16 cellular contexts compared by ENCODE assay signal in genomic region chr2:186696337-186696736, GRCh38. TPM values are rescaled to one million over a fixed set of nuclear protein-coding genes. Genes with fewer than 3 reads are reported as not detected.
DNase-seq lines count a peak whose midpoint lies in the region; FAIRE-seq and TF ChIP-seq lines count a peak whose summit lies in the region.
"Had no signal": no experiment of that assay in that cellular context is flagged by ENCODE, and none has a peak within 500 bp of the region (broad histone marks: within the 10 kb centered on the region; RNA-seq: fewer than 3 reads in every experiment).

No MANE protein-coding gene starts in this region.

- peak overlapping the region; percentile 35 to 62 (median 40) for H3K4me3 Mint-ChIP-seq in nephron

- H3K4me2 ChIP-seq in DOHH2 (ENCODE audit: low read length): peak overlapping the region; percentile 70; the same call in 1 of the 2 replicates

- H3K4me1 Mint-ChIP-seq in nephron: peaks cover 34% of the 10 kb centered on the region

- peaks cover 16% of the 10 kb centered on the region for H3K4me1 ChIP-seq in DOHH2 (ENCODE audit: control insufficient read depth, low read length)
- H3K4me1 ChIP-seq: SJSA1 had no signal

- no peaks in the 10 kb centered on the region for H3K27me3 ChIP-seq in DOHH2 (ENCODE audit: control insufficient read depth, low read length)
- H3K27me3 ChIP-seq: SJSA1 had no signal

- H3K27ac Mint-ChIP-seq in nephron: no peak overlapping the region

- CTCF ChIA-PET in HEK293T (lab: Yijun Ruan, JAX): interaction anchor here (0.6 kb wide), 1 partner anchor 238 kb away, joined by 3 read pairs; no protein-coding TSS in a partner anchor

- H3K79me2 ChIP-seq in DOHH2 (ENCODE audit: control insufficient read depth, low read length): peaks cover 12% of the 10 kb centered on the region

- no peaks in the 10 kb centered on the region for H3K9me3 ChIP-seq in DOHH2 (ENCODE audit: control insufficient read depth, insufficient read depth, low read length)
- H3K9me3 ChIP-seq: SJSA1 had no signal

- no peaks in the 10 kb centered on the region for H4K20me1 ChIP-seq in DOHH2 (ENCODE audit: control insufficient read depth, insufficient read depth, low read depth, low read length)

- no peaks in the 10 kb centered on the region for H3K9me3 Mint-ChIP-seq in nephron

- H3K27me3 Mint-ChIP-seq in nephron (ENCODE audit: low read depth): peaks cover 4% of the 10 kb centered on the region

- FAIRE-seq in urothelium cell line (lab: Jason Lieb, UNC) (no peak), GM12891 (lab: Jason Lieb, UNC) (no peak)
- FAIRE-seq: A204.1 had no signal

- H3K36me3 Mint-ChIP-seq in nephron (ENCODE audit: low read depth): no peaks in the 10 kb centered on the region

- DNase-seq in NCI-H146 (lab: John Stamatoyannopoulos, UW) (peak; percentile 11), urothelium cell line (ENCODE audit: low spot score) (no peak), GM12891 (ENCODE audit: insufficient read length, low spot score) (no peak), HEK293T (ENCODE audit: extremely low spot score) (no peak), NCI-H526 (lab: John Stamatoyannopoulos, UW) (no peak)
- DNase-seq: EL, KG1, NCI-H1092 treated with DMSO at 0.1 percent for 48 hours, NCI-H2029, NCI-H226, NCI-H526 treated with DMSO at 0.1 percent for 48 hours had no signal

- H3K36me3 ChIP-seq in DOHH2 (ENCODE audit: control insufficient read depth, low read length): no peaks in the 10 kb centered on the region
- H3K36me3 ChIP-seq: SJSA1 had no signal

- no peaks in the 10 kb centered on the region for H3K9me2 ChIP-seq in DOHH2 (replicated peaks; ENCODE audit: control insufficient read depth, low read length)

- no peak overlapping the region for H3K4me3 ChIP-seq in DOHH2 (ENCODE audit: low read length)
- H3K4me3 ChIP-seq: SJSA1 had no signal

- H3K27ac ChIP-seq in DOHH2 (ENCODE audit: low read depth, low read length): no peak overlapping the region
- H3K27ac ChIP-seq in cingulate gyrus (ENCODE audit: low read depth, low read length): peak overlapping the region; percentile 34
- H3K27ac ChIP-seq: SJSA1 had no signal

- TF ChIP-seq POLR2A in GM12891 (IDR thresholded peaks at IDR 0.05; ENCODE audit: low read depth, low read length): no peak

- H3F3A ChIP-seq in DOHH2 (ENCODE audit: control insufficient read depth, insufficient read depth): no peaks in the 10 kb centered on the region

- TF ChIP-seq CTCF in DOHH2 (IDR thresholded peaks at IDR 0.05; ENCODE audit: low read depth, low read length, poor library complexity, severe bottlenecking) (no peak), nephron (IDR thresholded peaks at IDR 0.05; ENCODE audit: unreplicated experiment in 3 of 3) (no peak)

- POLR2A ChIA-PET in HEK293T (lab: Yijun Ruan, JAX): no interaction called here

TF ChIP-seq in GM12891, 5 proteins besides CTCF, POLR2A, EP300 and RAD21:
- no peak for TF ChIP-seq TAF1 (IDR thresholded peaks at IDR 0.05; ENCODE audit: low read depth, low read length)
- no peak for TF ChIP-seq PAX5 (IDR thresholded peaks at IDR 0.05; ENCODE audit: insufficient read depth, low read length, severe bottlenecking)
- TF ChIP-seq SPI1 (IDR thresholded peaks at IDR 0.05; ENCODE audit: low read depth, low read length): no peak

TF ChIP-seq in HEK293T, 16 proteins besides CTCF, POLR2A, EP300 and RAD21:
- no peak for TF ChIP-seq BHLHE40 (IDR thresholded peaks at IDR 0.05; ENCODE audit: borderline replicate concordance)
- TF ChIP-seq TARDBP (IDR thresholded peaks at IDR 0.05): no peak
- no peak for TF ChIP-seq PKNOX1 (IDR thresholded peaks at IDR 0.05)
- TF ChIP-seq HDGF (IDR thresholded peaks at IDR 0.05; ENCODE audit: borderline replicate concordance): no peak
- TF ChIP-seq L3MBTL2 (conservative IDR thresholded peaks at IDR 0.05): no peak
- TF ChIP-seq SP1 (IDR thresholded peaks at IDR 0.05): no peak
- TF ChIP-seq ARNT (IDR thresholded peaks at IDR 0.05): no peak
- no peak for TF ChIP-seq NFRKB (IDR thresholded peaks at IDR 0.05)
- no peak for TF ChIP-seq FOXM1 (IDR thresholded peaks at IDR 0.05; ENCODE audit: borderline replicate concordance)
- no peak for TF ChIP-seq ELF4 (IDR thresholded peaks at IDR 0.05)
TF ChIP-seq in HEK293T: peak in this region for 0.

RNA-seq across cellular contexts. Expression of gene FAM171B, which starts 2.5 kb away (rescaled TPM):
- polyA plus RNA-seq in GM12891 (2012; ENCODE audit: low read depth, missing spikeins): 0.72 TPM
